7 cellular contexts compared by ENCODE assay signal in the genomic region with DNA sequence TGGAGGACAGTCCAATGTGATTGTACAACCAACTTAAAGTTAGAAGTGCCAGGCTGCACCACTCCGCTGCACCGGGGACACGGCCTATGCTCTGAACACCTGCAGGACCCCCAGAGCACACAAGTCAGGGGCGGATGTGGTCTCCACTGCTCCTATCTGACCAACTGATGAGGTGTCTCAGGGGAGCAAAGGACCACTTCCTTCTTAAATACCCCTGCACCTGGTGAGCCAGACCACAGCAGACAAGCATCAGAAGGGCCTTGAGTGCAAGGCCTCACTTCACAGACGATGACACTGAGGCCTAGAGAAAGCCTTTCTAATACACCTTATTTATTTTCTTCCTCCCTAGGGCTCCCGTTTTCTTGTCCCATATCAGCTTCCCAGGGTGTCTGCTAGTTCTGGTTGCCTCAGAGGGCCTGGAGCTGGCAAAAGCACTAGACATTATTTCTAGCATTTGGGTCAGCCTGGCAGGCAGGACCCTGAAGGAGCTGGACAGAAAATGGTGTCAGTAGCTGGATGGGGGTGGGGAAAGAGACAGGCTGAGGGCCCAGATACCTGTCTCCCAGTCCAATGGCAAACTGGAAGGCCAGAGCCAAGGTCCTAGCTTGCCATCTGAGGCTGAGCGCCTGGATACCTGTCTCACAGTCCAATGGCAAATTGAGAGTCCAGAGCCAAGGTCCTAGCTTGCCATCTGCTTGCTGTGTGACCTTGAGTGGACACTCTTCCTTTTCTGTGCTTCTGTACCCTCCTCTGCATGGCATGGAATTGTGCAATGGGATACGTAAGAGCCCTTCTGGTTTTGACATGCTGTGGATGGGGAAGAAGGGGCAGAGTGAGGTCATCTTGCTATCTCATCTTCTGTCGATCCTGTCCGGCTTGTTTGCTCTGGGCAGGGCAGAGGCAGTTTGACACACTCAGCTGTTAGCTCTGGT. TPM values are rescaled to one million over a fixed set of nuclear protein-coding genes. Genes with fewer than 3 reads are reported as not detected.
A peak's percentile ranks its signal among the peaks of the same experiment; 100 is the strongest.
DNase-seq lines count a peak whose midpoint lies in the region; ATAC-seq lines count a peak whose summit lies in the region.

No MANE protein-coding gene starts in this region.

- H3K4me3 Mint-ChIP-seq in stimulated activated naive B cell treated with anti-CD40 and anti-IgM and Interleukin-4, amounts not matched to agents 10 μg/mL and 1 μg/mL and 100 μg/mL, for 72 hours, result peak overlapping the region; percentile 79 to 83

- peaks cover 38 to 63% of the 10 kb centered on the region in 2 donors for H3K36me3 Mint-ChIP-seq in stimulated activated naive B cell treated with anti-CD40 and anti-IgM and Interleukin-4, amounts not matched to agents 10 μg/mL and 1 μg/mL and 100 μg/mL, for 72 hours

- H3K27me3 Mint-ChIP-seq in stimulated activated naive B cell treated with anti-CD40 and anti-IgM and Interleukin-4, amounts not matched to agents 10 μg/mL and 1 μg/mL and 100 μg/mL, for 72 hours, result no peaks in the 10 kb centered on the region

- peaks cover 61 to 91% of the 10 kb centered on the region in 2 donors for H3K4me1 Mint-ChIP-seq in stimulated activated naive B cell treated with anti-CD40 and anti-IgM and Interleukin-4, amounts not matched to agents 10 μg/mL and 1 μg/mL and 100 μg/mL, for 72 hours

- ATAC-seq in GM18909 (IDR thresholded peaks at IDR 0.05; ENCODE audit: poor library complexity, unreplicated experiment) (peak; percentile 67), HG02798 (IDR thresholded peaks at IDR 0.05; ENCODE audit: poor library complexity, unreplicated experiment) (peak; percentile 62), esophagus mucosa (peak; percentile 64)
- ATAC-seq in stimulated activated naive B cell treated with anti-CD40 and anti-IgM and Interleukin-4, amounts not matched to agents 10 μg/mL and 1 μg/mL and 100 μg/mL, for 72 hours (replicated peaks), result peak; percentile 63 to 73

- DNase-seq in OCI-M1 (lab: John Stamatoyannopoulos, UW), result peak; percentile 42
- DNase-seq in stimulated activated naive B cell treated with anti-CD40 and anti-IgM and Interleukin-4, amounts not matched to agents 10 μg/mL and 1 μg/mL and 100 μg/mL, for 72 hours, result peak; percentile 77
- no peak for DNase-seq in NCI-H1436 treated with DMSO at 0.1 percent for 48 hours (lab: John Stamatoyannopoulos, UW)
- DNase-seq in T-helper 9 cell, result no peak

- H3K27ac Mint-ChIP-seq in stimulated activated naive B cell treated with anti-CD40 and anti-IgM and Interleukin-4, amounts not matched to agents 10 μg/mL and 1 μg/mL and 100 μg/mL, for 72 hours, result peak overlapping the region; percentile 95

- H3K9me3 Mint-ChIP-seq in stimulated activated naive B cell treated with anti-CD40 and anti-IgM and Interleukin-4, amounts not matched to agents 10 μg/mL and 1 μg/mL and 100 μg/mL, for 72 hours, result no peaks in the 10 kb centered on the region

RNA-seq across cellular contexts. Expression of a gene that starts 9.0 kb away (rescaled TPM):
- 8.4 TPM for total RNA-seq in esophagus mucosa

RNA-seq across cellular contexts. Expression of a gene that starts 38.1 kb away (rescaled TPM):
- total RNA-seq in esophagus mucosa, result 118 TPM

RNA-seq across cellular contexts. Expression of a gene that starts 57.3 kb away (rescaled TPM):
- total RNA-seq in esophagus mucosa, result 10.8 TPM

Comparison
In these comparisons a context has a peak if more than half of its experiments do, and no peak if none do; other contexts are left out.
1. DNase-seq: peak in OCI-M1 (single experiment) and stimulated activated naive B cell treated with anti-CD40 and anti-IgM and Interleukin-4, amounts not matched to agents 10 μg/mL and 1 μg/mL and 100 μg/mL, for 72 hours (single experiment); none in NCI-H1436 treated with DMSO at 0.1 percent for 48 hours (single experiment) and T-helper 9 cell (single experiment).
2. Peak in every context shown above with its lines, with median percentiles within 50 percentile points of each other: ATAC-seq.